In the genomic region with DNA sequence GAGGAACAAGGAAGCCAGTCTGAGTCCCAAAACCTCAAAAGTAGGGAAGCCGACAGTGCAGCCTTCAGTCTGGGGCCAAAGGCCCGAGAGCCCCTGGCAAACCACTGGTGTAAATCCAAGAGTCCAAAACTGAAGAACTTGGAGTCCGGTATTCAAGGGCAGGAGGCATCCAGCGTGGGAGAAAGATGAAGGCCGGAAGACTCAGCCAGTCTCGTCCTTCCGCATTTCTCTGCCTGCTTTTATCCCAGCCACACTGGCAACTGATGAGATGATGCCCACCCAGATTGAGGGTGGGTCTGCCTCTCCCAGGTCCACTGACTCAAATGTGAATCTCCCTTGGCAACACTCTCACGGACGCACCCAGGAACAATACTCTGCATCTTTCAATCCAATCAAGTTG, we compare ENCODE assay signal across 32 cellular contexts.
"Had no signal": no experiment of that assay in that cellular context is flagged by ENCODE, and none has a peak within 500 bp of the region (broad histone marks: within the 10 kb centered on the region; RNA-seq: fewer than 3 reads in every experiment).

No MANE protein-coding gene starts in this region.

- H3K4me3 ChIP-seq: body of pancreas, colonic mucosa, gastrocnemius medialis, ovary, prostate gland, sigmoid colon had no signal

- H3K27ac ChIP-seq: body of pancreas, colonic mucosa, gastrocnemius medialis, neutrophil, ovary, prostate gland, sigmoid colon had no signal

- H3K4me1 ChIP-seq: body of pancreas, colonic mucosa, gastrocnemius medialis, prostate gland, sigmoid colon had no signal

- H3K9me3 ChIP-seq: body of pancreas, colonic mucosa, gastrocnemius medialis, neutrophil, ovary, prostate gland, sigmoid colon had no signal

- H3K27ac Mint-ChIP-seq: activated CD4-positive, alpha-beta memory T cell treated with anti-CD3 and anti-CD28 coated beads, Interleukin-2, amount 10 ng/mL, durations not matched to agents 7 days and 5 days; activated CD4-positive, alpha-beta T cell treated with anti-CD3 and anti-CD28 coated beads, Interleukin-2, amount 10 ng/mL, durations not matched to agents 7 days and 5 days; activated CD8-positive, alpha-beta memory T cell treated with anti-CD3 and anti-CD28 coated beads, Interleukin-2, amount 10 ng/mL, durations not matched to agents 7 days and 5 days; activated naive CD4-positive, alpha-beta T cell treated with anti-CD3 and anti-CD28 coated beads, Interleukin-2, amount 50 U/mL, for 72 hours; activated T-helper 2 cell treated with anti-CD3 and anti-CD28 coated beads, Interferon-gamma antibody, Interleukin-2, Interleukin-4, amounts not matched to agents 10 μg/mL and 5 μg/mL and 100 μg/mL, durations not matched to agents 14 hours and 24 hours and 36 hours; immature natural killer cell; mesothelial cell of epicardium; naive B cell; nephron progenitor cell; stimulated activated effector memory CD8-positive, alpha-beta T cell treated with anti-CD3 and anti-CD28 coated beads, Interleukin-12 subunit alpha, Interleukin-12 subunit beta, amount 100 ng/mL, for 72 hours; stimulated activated naive CD8-positive, alpha-beta T cell treated with anti-CD3 and anti-CD28 coated beads, Interleukin-15, Interleukin-2, amounts not matched to agents 100 ng/mL and 50 ng/mL, for 24 hours; WTC11 had no signal

- FAIRE-seq: small intestine, urothelium cell line had no signal

- DNase-seq: activated CD4-positive, alpha-beta memory T cell treated with anti-CD3 and anti-CD28 coated beads, Interleukin-2, amount 10 ng/mL, durations not matched to agents 7 days and 5 days; activated CD4-positive, alpha-beta T cell treated with anti-CD3 and anti-CD28 coated beads for 1 hour; activated CD8-positive, alpha-beta memory T cell treated with anti-CD3 and anti-CD28 coated beads, Interleukin-2, amount 10 ng/mL, durations not matched to agents 7 days and 5 days; activated T-cell treated with anti-CD3 and anti-CD28 coated beads, Interleukin-2, amount 50 U/mL, for 48 hours; cerebellar nuclear complex; colonic mucosa; effector memory CD4-positive, alpha-beta T cell; erythroblast; gastrocnemius medialis; hypothalamus; immature natural killer cell; naive B cell; nephron progenitor cell; retina; sigmoid colon; small intestine; stimulated activated CD4-positive, alpha-beta T cell treated with anti-CD3 and anti-CD28 coated beads, Interleukin-4, amount 100 ng/mL, for 24 hours; T-helper 2 cell had no signal

- H3K27me3 Mint-ChIP-seq: activated CD4-positive, alpha-beta T cell treated with anti-CD3 and anti-CD28 coated beads, Interleukin-2, amount 10 ng/mL, durations not matched to agents 7 days and 5 days; activated CD8-positive, alpha-beta memory T cell treated with anti-CD3 and anti-CD28 coated beads, Interleukin-2, amount 10 ng/mL, durations not matched to agents 7 days and 5 days had no signal

- H3K4me3 Mint-ChIP-seq: activated CD4-positive, alpha-beta memory T cell treated with anti-CD3 and anti-CD28 coated beads, Interleukin-2, amount 10 ng/mL, durations not matched to agents 7 days and 5 days; activated CD4-positive, alpha-beta T cell treated with anti-CD3 and anti-CD28 coated beads, Interleukin-2, amount 10 ng/mL, durations not matched to agents 7 days and 5 days; activated CD8-positive, alpha-beta memory T cell treated with anti-CD3 and anti-CD28 coated beads, Interleukin-2, amount 10 ng/mL, durations not matched to agents 7 days and 5 days; immature natural killer cell; mesothelial cell of epicardium; naive B cell; nephron progenitor cell; stimulated activated effector memory CD8-positive, alpha-beta T cell treated with anti-CD3 and anti-CD28 coated beads, Interleukin-12 subunit alpha, Interleukin-12 subunit beta, amount 100 ng/mL, for 72 hours; stimulated activated naive CD8-positive, alpha-beta T cell treated with anti-CD3 and anti-CD28 coated beads, Interleukin-15, Interleukin-2, amounts not matched to agents 100 ng/mL and 50 ng/mL, for 24 hours; WTC11 had no signal

- ATAC-seq: activated CD8-positive, alpha-beta memory T cell treated with anti-CD3 and anti-CD28 coated beads, Interleukin-2, amount 10 ng/mL, durations not matched to agents 7 days and 5 days; activated naive CD4-positive, alpha-beta T cell treated with anti-CD3 and anti-CD28 coated beads, Interleukin-2, amount 50 U/mL, for 72 hours; body of pancreas; gastrocnemius medialis; left lobe of liver; SK-N-SH treated with all-trans-retinoic acid at 6 μM for 48 hours; stimulated activated effector memory CD8-positive, alpha-beta T cell treated with anti-CD3 and anti-CD28 coated beads, Interleukin-12 subunit alpha, Interleukin-12 subunit beta, amount 100 ng/mL, for 72 hours; WTC11 had no signal

- H3K27me3 ChIP-seq: body of pancreas, colonic mucosa, gastrocnemius medialis, neutrophil, ovary, sigmoid colon had no signal

- H3K9me3 Mint-ChIP-seq: activated CD4-positive, alpha-beta memory T cell treated with anti-CD3 and anti-CD28 coated beads, Interleukin-2, amount 10 ng/mL, durations not matched to agents 7 days and 5 days; activated CD4-positive, alpha-beta T cell treated with anti-CD3 and anti-CD28 coated beads, Interleukin-2, amount 10 ng/mL, durations not matched to agents 7 days and 5 days; activated naive CD4-positive, alpha-beta T cell treated with anti-CD3 and anti-CD28 coated beads, Interleukin-2, amount 50 U/mL, for 72 hours; immature natural killer cell; mesothelial cell of epicardium; naive B cell; stimulated activated effector memory CD8-positive, alpha-beta T cell treated with anti-CD3 and anti-CD28 coated beads, Interleukin-12 subunit alpha, Interleukin-12 subunit beta, amount 100 ng/mL, for 72 hours; stimulated activated naive CD8-positive, alpha-beta T cell treated with anti-CD3 and anti-CD28 coated beads, Interleukin-15, Interleukin-2, amounts not matched to agents 100 ng/mL and 50 ng/mL, for 24 hours had no signal

- H3K36me3 Mint-ChIP-seq: activated CD8-positive, alpha-beta memory T cell treated with anti-CD3 and anti-CD28 coated beads, Interleukin-2, amount 10 ng/mL, durations not matched to agents 7 days and 5 days; activated naive CD4-positive, alpha-beta T cell treated with anti-CD3 and anti-CD28 coated beads, Interleukin-2, amount 50 U/mL, for 72 hours; immature natural killer cell; mesothelial cell of epicardium; naive B cell; stimulated activated effector memory CD8-positive, alpha-beta T cell treated with anti-CD3 and anti-CD28 coated beads, Interleukin-12 subunit alpha, Interleukin-12 subunit beta, amount 100 ng/mL, for 72 hours had no signal

- H3K4me1 Mint-ChIP-seq: activated CD4-positive, alpha-beta memory T cell treated with anti-CD3 and anti-CD28 coated beads, Interleukin-2, amount 10 ng/mL, durations not matched to agents 7 days and 5 days; activated CD4-positive, alpha-beta T cell treated with anti-CD3 and anti-CD28 coated beads, Interleukin-2, amount 10 ng/mL, durations not matched to agents 7 days and 5 days; activated CD8-positive, alpha-beta memory T cell treated with anti-CD3 and anti-CD28 coated beads, Interleukin-2, amount 10 ng/mL, durations not matched to agents 7 days and 5 days; immature natural killer cell; mesothelial cell of epicardium; naive B cell; stimulated activated effector memory CD8-positive, alpha-beta T cell treated with anti-CD3 and anti-CD28 coated beads, Interleukin-12 subunit alpha, Interleukin-12 subunit beta, amount 100 ng/mL, for 72 hours had no signal

- H3K36me3 ChIP-seq: colonic mucosa, gastrocnemius medialis, neutrophil, ovary, prostate gland, sigmoid colon had no signal
